In the genomic region with DNA sequence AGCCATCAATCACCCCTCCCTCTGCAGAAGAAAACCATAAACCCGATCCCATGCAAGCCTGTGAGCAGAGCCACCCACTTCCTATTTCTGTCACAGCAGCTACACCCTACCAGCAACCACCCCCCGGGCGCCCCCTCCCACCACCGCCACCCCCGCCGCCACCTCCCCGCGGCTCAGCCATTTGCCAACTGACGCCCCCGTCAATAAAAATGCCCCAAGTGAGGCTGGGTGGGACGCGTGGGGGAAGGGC, we compare ENCODE assay signal across 8 cellular contexts. TPM values are rescaled to one million over a fixed set of nuclear protein-coding genes. Genes with fewer than 3 reads are reported as not detected.
DNase-seq lines count a peak whose midpoint lies in the region; ATAC-seq and TF ChIP-seq lines count a peak whose summit lies in the region.

No MANE protein-coding gene starts in this region.

- H3K27ac Mint-ChIP-seq in activated CD4-positive, alpha-beta T cell treated with anti-CD3 and anti-CD28 coated beads for 36 hours: peak overlapping the region; percentile 69

- no peak overlapping the region for H2BK15ac ChIP-seq in mesenchymal stem cell (ENCODE audit: low read depth, poor library complexity, severe bottlenecking)

- no peaks in the 10 kb centered on the region for H3K36me3 Mint-ChIP-seq in activated CD4-positive, alpha-beta T cell treated with anti-CD3 and anti-CD28 coated beads for 36 hours (ENCODE audit: low read depth)

- H3K18ac ChIP-seq in mesenchymal stem cell (ENCODE audit: low read depth in 1 of 2, low read length in 2 of 2): peak overlapping the region in 1 of 2 experiments; percentile 100

- DNase-seq in activated CD4-positive, alpha-beta T cell treated with anti-CD3 and anti-CD28 coated beads for 36 hours: peak; percentile 46
- no peak for DNase-seq in activated CD4-positive, alpha-beta T cell treated with anti-CD3 and anti-CD28 coated beads for 48 hours
- DNase-seq in SW480 (ENCODE audit: low spot score) (peak; percentile 48), cardiac fibroblast (ENCODE audit: low read depth in 2 of 2) (no peak), mesenchymal stem cell (no peak), upper lobe of right lung (no peak), DMS79 treated with DMSO at 0.1 percent for 48 hours (lab: John Stamatoyannopoulos, UW) (no peak)

- H3K27ac ChIP-seq in mesenchymal stem cell (ENCODE audit: low read length, poor library complexity, severe bottlenecking): peak overlapping the region; percentile 43
- H3K27ac ChIP-seq in upper lobe of right lung: peak overlapping the region; percentile 92

- no peak overlapping the region for H2AFZ ChIP-seq in mesenchymal stem cell (ENCODE audit: low read depth, low read length)

- H3K36me3 ChIP-seq in mesenchymal stem cell (ENCODE audit: control insufficient read depth in 1 of 2, insufficient read depth in 2 of 2, low read depth in 1 of 2, low read length in 2 of 2) (no peaks in the 10 kb centered on the region), upper lobe of right lung (no peaks in the 10 kb centered on the region)

- CTCF ChIA-PET in activated CD4-positive, alpha-beta T cell treated with anti-CD3 and anti-CD28 coated beads for 36 hours (lab: Charles Lee): no interaction called here

- no peak for ATAC-seq in activated CD4-positive, alpha-beta T cell treated with anti-CD3 and anti-CD28 coated beads for 36 hours
- ATAC-seq in upper lobe of right lung (peak; percentile 1), HG02973 (IDR thresholded peaks at IDR 0.05; ENCODE audit: unreplicated experiment) (no peak)

- peak overlapping the region; percentile 66 for H2BK120ac ChIP-seq in mesenchymal stem cell (ENCODE audit: low read depth, low read length)

- TF ChIP-seq CTCF in cardiac fibroblast (IDR thresholded peaks at IDR 0.05; ENCODE audit: low read depth, low read length) (no peak), upper lobe of right lung (IDR thresholded peaks at IDR 0.05) (no peak)

- H3K79me1 ChIP-seq in mesenchymal stem cell (replicated peaks; ENCODE audit: low read length, poor library complexity, severe bottlenecking): peaks cover 2% of the 10 kb centered on the region

- H3K4me1 ChIP-seq in mesenchymal stem cell (ENCODE audit: control insufficient read depth, insufficient read depth, low read depth, low read length) (peaks cover 12% of the 10 kb centered on the region), upper lobe of right lung (peaks cover 17% of the 10 kb centered on the region)

- H3K4ac ChIP-seq in mesenchymal stem cell (ENCODE audit: low read depth in 1 of 2, low read length in 2 of 2): no peak overlapping the region

- intact Hi-C loops in activated CD4-positive, alpha-beta T cell treated with anti-CD3 and anti-CD28 coated beads for 36 hours (cut with DNase I, micrococcal nuclease): loop anchor here (2.0 to 5.0 kb wide), 14 partner anchors 73 to 1784 kb away; a partner anchor contains a TSS
- intact Hi-C loops in upper lobe of right lung (cut with DNase I): no loop called here

- H3K4me1 Mint-ChIP-seq in activated CD4-positive, alpha-beta T cell treated with anti-CD3 and anti-CD28 coated beads for 36 hours: peaks cover 36% of the 10 kb centered on the region

- POLR2A ChIA-PET in activated CD4-positive, alpha-beta T cell treated with anti-CD3 and anti-CD28 coated beads for 36 hours (lab: Charles Lee): interaction anchor here (0.6 kb wide), 1 partner anchor 124 kb away, joined by 3 read pairs; no protein-coding TSS in a partner anchor

- H3K14ac ChIP-seq in mesenchymal stem cell (ENCODE audit: low read length in 2 of 2): no peak overlapping the region

- H3K23ac ChIP-seq in mesenchymal stem cell (ENCODE audit: low read length in 2 of 2): no peak overlapping the region

- 0% methylated on average over 5 of the region's 12 CpGs for WGBS in mesenchymal stem cell

- H2BK5ac ChIP-seq in mesenchymal stem cell (ENCODE audit: low read depth, low read length, poor library complexity, severe bottlenecking): no peak overlapping the region

- H2AK5ac ChIP-seq in mesenchymal stem cell (ENCODE audit: low read length, severe bottlenecking): no peak overlapping the region

- H3K9me3 ChIP-seq in mesenchymal stem cell (ENCODE audit: control insufficient read depth, low read length) (no peaks in the 10 kb centered on the region), upper lobe of right lung (no peaks in the 10 kb centered on the region)

- H3K9me3 Mint-ChIP-seq in activated CD4-positive, alpha-beta T cell treated with anti-CD3 and anti-CD28 coated beads for 36 hours (ENCODE audit: low read depth): no peaks in the 10 kb centered on the region

- H3K4me3 ChIP-seq in cardiac fibroblast (replicated peaks in 1 of 2; ENCODE audit: low read depth in 2 of 2, low read length in 2 of 2) (peak overlapping the region; percentile 83 to 84), mesenchymal stem cell (ENCODE audit: insufficient read depth in 1 of 2, low read depth in 1 of 2, low read length in 2 of 2) (peak overlapping the region; percentile 74 to 98), upper lobe of right lung (peak overlapping the region; percentile 73)

- H3K4me2 ChIP-seq in mesenchymal stem cell (ENCODE audit: low read length, poor library complexity, severe bottlenecking): peak overlapping the region; percentile 79

- no peak overlapping the region for H2BK12ac ChIP-seq in mesenchymal stem cell (ENCODE audit: low read length in 2 of 2)

- H3K27me3 Mint-ChIP-seq in activated CD4-positive, alpha-beta T cell treated with anti-CD3 and anti-CD28 coated beads for 36 hours: peaks cover 22% of the 10 kb centered on the region

- H3K9ac ChIP-seq in mesenchymal stem cell (ENCODE audit: low read length): peak overlapping the region; percentile 87

- no peak overlapping the region for H4K91ac ChIP-seq in mesenchymal stem cell (ENCODE audit: low read length)

- peak overlapping the region; percentile 90 for H3K4me3 Mint-ChIP-seq in activated CD4-positive, alpha-beta T cell treated with anti-CD3 and anti-CD28 coated beads for 36 hours

- no peaks in the 10 kb centered on the region for H3K27me3 ChIP-seq in mesenchymal stem cell (ENCODE audit: control insufficient read depth in 1 of 2, insufficient read depth in 1 of 2, low read length in 2 of 2)
- no peaks in the 10 kb centered on the region for H3K27me3 ChIP-seq in upper lobe of right lung

- no peak overlapping the region for H4K8ac ChIP-seq in mesenchymal stem cell (ENCODE audit: low read length)

RNA-seq across cellular contexts. Expression of a gene that starts 1.1 kb away (rescaled TPM):
- 1 to 10 TPM; 7.6 to 8.3 TPM for total RNA-seq in activated CD4-positive, alpha-beta T cell treated with anti-CD3 and anti-CD28 coated beads for 36 hours
- polyA plus RNA-seq in mesenchymal stem cell (2013, experiment 1 of 2): 51.4 TPM
- 52.2 TPM for polyA plus RNA-seq in mesenchymal stem cell (2013, experiment 2 of 2)
- 48.0 TPM for total RNA-seq in upper lobe of right lung

Comparison
In these comparisons a context has a peak if more than half of its experiments do, and no peak if none do; other contexts are left out.
1. DNase-seq: peak in activated CD4-positive, alpha-beta T cell treated with anti-CD3 and anti-CD28 coated beads for 36 hours (single experiment) and SW480 (single experiment); none in activated CD4-positive, alpha-beta T cell treated with anti-CD3 and anti-CD28 coated beads for 48 hours (single experiment), cardiac fibroblast (0 of 2), mesenchymal stem cell (single experiment), upper lobe of right lung (single experiment) and DMS79 treated with DMSO at 0.1 percent for 48 hours (single experiment).
2. Peak in every context shown above with its lines, with median percentiles within 50 percentile points of each other: H3K4me3 ChIP-seq.